ENCODE assay signal across 8 cellular contexts in the genomic region with DNA sequence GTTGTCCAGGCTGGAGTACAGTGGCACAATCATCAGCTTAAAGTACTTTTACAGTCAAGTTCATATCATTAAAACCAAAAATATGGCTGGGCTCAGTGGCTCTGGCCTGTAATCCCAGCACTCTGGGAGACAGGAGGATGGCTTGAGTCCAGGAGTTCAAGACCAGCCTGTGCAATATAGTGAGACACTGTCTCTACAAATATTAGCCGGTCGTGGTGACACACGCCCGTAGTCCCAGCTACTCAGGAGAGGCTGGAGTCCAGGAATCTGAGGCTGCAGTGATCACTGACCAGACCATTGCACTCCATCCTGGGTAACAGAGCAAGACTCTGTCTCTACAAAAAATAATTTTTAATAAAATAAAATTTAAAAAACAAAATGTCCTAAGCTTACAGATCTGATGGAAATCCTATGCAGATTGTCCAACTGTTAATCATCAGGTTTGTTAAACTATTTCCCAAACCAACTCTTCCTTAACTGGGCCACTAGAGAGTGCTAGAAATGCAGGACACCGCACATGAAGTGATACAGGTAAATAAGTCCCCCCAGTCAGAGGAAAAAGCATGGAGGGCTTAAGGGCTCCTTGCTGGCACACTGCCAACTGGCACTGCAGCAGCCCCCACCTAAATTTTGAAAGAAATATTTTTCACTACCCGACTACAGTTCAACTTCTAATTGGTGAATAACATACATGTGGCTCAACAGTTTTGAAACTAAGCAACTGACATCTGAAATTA. TPM values are rescaled to one million over a fixed set of nuclear protein-coding genes. Genes with fewer than 3 reads are reported as not detected.
DNase-seq lines count a peak whose midpoint lies in the region; ATAC-seq and TF ChIP-seq lines count a peak whose summit lies in the region.

No MANE protein-coding gene starts in this region.

- no peak overlapping the region for H2AFZ ChIP-seq in hepatocyte

- POLR2A ChIA-PET in AG04449 (lab: Yijun Ruan, JAX), result no interaction called here

- H3K36me3 ChIP-seq in hepatocyte (replicated peaks; ENCODE audit: insufficient read depth, low read depth), result no peaks in the 10 kb centered on the region
- H3K36me3 ChIP-seq in spleen, result peaks cover 0 to 19% (median 0%) of the 10 kb centered on the region in 6 donors

- H3K27me3 ChIP-seq in hepatocyte (no peaks in the 10 kb centered on the region), spleen (replicated peaks in 1 of 7) (no peaks in the 10 kb centered on the region)

- in situ Hi-C loops in GM13977 (cut with MboI; ENCODE audit: low pct_unique_long_range_greater_than_20kb, low sequenced_read_pairs, unreplicated experiment), result no loop called here

- TF ChIP-seq CTCF in AG04449 (IDR thresholded peaks at IDR 0.05; ENCODE audit: insufficient read depth, low read length, missing control alignments) (peak; percentile 42), GM13977 (IDR thresholded peaks at IDR 0.05; ENCODE audit: extremely low read depth, insufficient read depth, missing control alignments) (peak; percentile 59), hepatocyte (IDR thresholded peaks at IDR 0.05; ENCODE audit: poor library complexity) (peak; percentile 58), spleen (IDR thresholded peaks at IDR 0.05 in 8 of 11, conservative IDR thresholded peaks at IDR 0.05 in 3 of 11) (peak in 4 of 11 experiments; percentile 11 to 40 (median 28))

- H4K20me1 ChIP-seq in hepatocyte (ENCODE audit: insufficient read depth, poor library complexity, severe bottlenecking), result peaks cover 71% of the 10 kb centered on the region

- intact Hi-C loops in spleen (cut with DNase I; ENCODE audit: low total_unique reads), result no loop called here

- H3K27ac ChIP-seq in hepatocyte (peak overlapping the region; percentile 100), spleen (peak overlapping the region in 7 of 8 donors; percentile 98 to 100 (median 100))

- peaks cover 75% of the 10 kb centered on the region for H3K79me2 ChIP-seq in hepatocyte

- no peaks in the 10 kb centered on the region for H3K9me2 ChIP-seq in hepatocyte (replicated peaks; ENCODE audit: insufficient read depth)

- no peak for ATAC-seq in GM18505 (IDR thresholded peaks at IDR 0.05; ENCODE audit: unreplicated experiment)

- WGBS in hepatocyte (ENCODE audit: low lambda C conversion rate, missing lambda C conversion rate), result 34% methylated on average over 6 of the region's 6 CpGs
- 36 to 48% (median 43%) methylated on average over 6 of the region's 6 CpGs for WGBS in spleen, 5 donors

- TF ChIP-seq POLR2A in spleen (IDR thresholded peaks at IDR 0.05) (no peak), GM18505 (IDR thresholded peaks at IDR 0.05; ENCODE audit: borderline replicate concordance, extremely low read depth, insufficient read depth, insufficient read length) (no peak)

- H3K4me3 ChIP-seq in AG04449 (ENCODE audit: low read depth, low read length), result peak overlapping the region; percentile 85
- peak overlapping the region; percentile 90 for H3K4me3 ChIP-seq in hepatocyte
- H3K4me3 ChIP-seq in spleen, result peak overlapping the region in 6 of 8 donors; percentile 68 to 99 (median 88)

- H3K4me1 ChIP-seq in hepatocyte (ENCODE audit: insufficient read depth), result peaks cover 45% of the 10 kb centered on the region
- peaks cover 41 to 85% (median 77%) of the 10 kb centered on the region in 6 donors for H3K4me1 ChIP-seq in spleen

- peak overlapping the region; percentile 94 for H3K4me2 ChIP-seq in hepatocyte

- CTCF ChIA-PET in AG04449 (lab: Yijun Ruan, JAX), result interaction anchor here (0.6 to 1.6 kb wide), 6 partner anchors 9 to 472 kb away, joined by 3 to 5 read pairs (median 4); no protein-coding TSS in a partner anchor

- DNase-seq in AG04449 (ENCODE audit: low read depth, low spot score) (no peak), GM13977 (ENCODE audit: low spot score) (no peak), NCI-H82 (lab: John Stamatoyannopoulos, UW) (peak; percentile 92), hepatocyte (ENCODE audit: low spot score) (peak; percentile 62), spleen (no peak), OCI-M2 (lab: John Stamatoyannopoulos, UW; ENCODE audit: unreplicated experiment) (no peak)
- peak; percentile 4 for DNase-seq in activated effector memory CD4-positive, alpha-beta T cell treated with Interleukin-2 at 50 U/mL for 16 hours

- H3K9me3 ChIP-seq in hepatocyte (ENCODE audit: low read depth) (no peaks in the 10 kb centered on the region), spleen (no peaks in the 10 kb centered on the region)

RNA-seq across cellular contexts. Expression of gene USP22, which starts 2.8 kb away (rescaled TPM):
- total RNA-seq in hepatocyte, result 142 and 157 TPM in 2 replicates
- polyA plus RNA-seq in hepatocyte, result 84.0 and 84.9 TPM in 2 replicates
- total RNA-seq in spleen, result 100 to 1,000 TPM; 131 to 200 (median 162) TPM
- 10 to 100 TPM; 21.7 to 44.2 (median 26.2) TPM for polyA plus RNA-seq in spleen

Comparison
In these comparisons a context has a peak if more than half of its experiments do, and no peak if none do; other contexts are left out.
1. DNase-seq: peak in NCI-H82 (single experiment), activated effector memory CD4-positive, alpha-beta T cell treated with Interleukin-2 at 50 U/mL for 16 hours (single experiment) and hepatocyte (single experiment); none in AG04449 (single experiment), GM13977 (single experiment), spleen (single experiment) and OCI-M2 (single experiment).
2. Peak in every context shown above with its lines, with median percentiles within 50 percentile points of each other: H3K4me3 ChIP-seq.